In the genomic region with DNA sequence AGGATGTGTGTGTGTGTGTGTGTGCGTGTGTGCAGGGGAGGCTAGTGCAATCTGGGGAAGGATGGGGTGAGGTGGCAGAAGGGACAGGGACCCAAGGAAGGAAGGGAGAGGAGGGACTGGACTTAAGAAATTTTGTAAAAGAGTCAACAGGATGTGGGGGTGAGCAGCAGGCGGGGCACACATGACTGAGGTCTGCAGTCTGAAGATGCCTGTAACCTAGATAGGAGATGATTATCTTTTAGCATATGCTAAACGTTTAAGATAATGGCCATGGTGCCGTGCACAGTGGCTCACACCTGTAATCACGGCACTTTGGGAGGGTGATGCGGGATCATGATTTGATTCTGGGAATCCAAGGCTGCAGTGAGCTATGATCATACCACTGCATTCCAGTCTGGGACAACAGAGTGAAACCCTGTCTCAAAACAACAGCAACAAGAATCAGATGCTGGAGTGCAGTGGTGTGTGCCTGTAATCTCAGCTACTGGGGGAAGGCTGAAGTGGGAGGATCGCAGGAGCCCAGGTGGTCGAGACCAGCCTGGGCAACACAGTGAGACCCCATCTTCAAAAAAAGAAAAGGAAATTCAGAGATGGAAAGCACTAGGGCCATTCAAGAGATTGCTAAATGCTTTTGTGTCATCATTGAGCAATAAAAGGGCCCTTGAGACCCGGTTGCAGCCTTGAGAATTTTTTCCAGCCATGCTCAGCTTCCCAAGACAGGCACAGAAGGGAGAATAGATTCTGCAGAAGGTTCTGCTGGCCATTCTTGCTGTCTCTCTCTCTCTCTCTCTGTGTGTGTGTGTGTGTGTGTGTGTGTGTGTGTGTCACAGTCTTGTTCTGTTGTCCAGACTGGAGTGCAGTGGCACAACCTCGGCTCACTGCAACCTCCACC, we compare ENCODE assay signal across 1 cellular context.
TF ChIP-seq lines count a peak whose summit lies in the region.

No MANE protein-coding gene starts in this region.

TF ChIP-seq in K562, 482 proteins besides CTCF, POLR2A, EP300 and RAD21 (continued from another document and continues in another):
- TF ChIP-seq, protein P1, sequence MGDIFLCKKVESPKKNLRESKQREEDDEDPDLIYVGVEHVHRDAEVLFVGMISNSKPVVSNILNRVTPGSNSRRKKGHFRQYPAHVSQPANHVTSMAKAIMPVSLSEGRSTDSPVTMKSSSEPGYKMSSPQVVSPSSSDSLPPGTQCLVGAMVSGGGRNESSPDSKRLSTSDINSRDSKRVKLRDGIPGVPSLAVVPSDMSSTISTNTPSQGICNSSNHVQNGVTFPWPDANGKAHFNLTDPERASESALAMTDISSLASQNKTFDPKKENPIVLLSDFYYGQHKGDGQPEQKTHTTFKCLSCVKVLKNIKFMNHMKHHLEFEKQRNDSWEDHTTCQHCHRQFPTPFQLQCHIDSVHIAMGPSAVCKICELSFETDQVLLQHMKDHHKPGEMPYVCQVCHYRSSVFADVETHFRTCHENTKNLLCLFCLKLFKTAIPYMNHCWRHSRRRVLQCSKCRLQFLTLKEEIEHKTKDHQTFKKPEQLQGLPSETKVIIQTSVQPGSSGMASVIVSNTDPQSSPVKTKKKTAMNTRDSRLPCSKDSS (IDR thresholded peaks at IDR 0.05; ENCODE audit: low read depth, partially characterized antibody): no peak
- TF ChIP-seq ZNF324 (CRISPR knock-in tag; IDR thresholded peaks at IDR 0.05) (no peak), ZNF644 (tag; IDR thresholded peaks at IDR 0.05; ENCODE audit: low read depth) (no peak), SMARCA5 (IDR thresholded peaks at IDR 0.05) (no peak), KAT7 (CRISPR knock-in tag; IDR thresholded peaks at IDR 0.05; ENCODE audit: borderline replicate concordance) (no peak), ZNF224 (CRISPR knock-in tag; IDR thresholded peaks at IDR 0.05) (no peak), NEUROD1 (IDR thresholded peaks at IDR 0.05; ENCODE audit: borderline replicate concordance, low read depth, low read length, partially characterized antibody) (no peak), KDM1A (IDR thresholded peaks at IDR 0.05) (peak; percentile 66 to 69), HNRNPL (IDR thresholded peaks at IDR 0.05; ENCODE audit: low read depth, low read length) (no peak), ETV5 (CRISPR knock-in tag; IDR thresholded peaks at IDR 0.05; ENCODE audit: low read depth) (no peak), ZNF133 (CRISPR knock-in tag; IDR thresholded peaks at IDR 0.05) (no peak), ZNF12 (CRISPR knock-in tag; IDR thresholded peaks at IDR 0.05) (no peak), MCM3 (IDR thresholded peaks at IDR 0.05) (no peak), HDAC2 (IDR thresholded peaks at IDR 0.05) (no peak), ETV1 (tag; conservative IDR thresholded peaks at IDR 0.05; ENCODE audit: low read depth) (peak; percentile 56; the same call in 1 of the 2 replicates), CEBPB (tag; IDR thresholded peaks at IDR 0.05) (peak; percentile 51; the same call in 1 of the 2 replicates), PTBP1 (IDR thresholded peaks at IDR 0.05; ENCODE audit: low read depth, low read length) (no peak), CBFB (CRISPR knock-in tag; IDR thresholded peaks at IDR 0.05) (no peak), CXXC5 (CRISPR knock-in tag; IDR thresholded peaks at IDR 0.05) (no peak), DPF2 (IDR thresholded peaks at IDR 0.05) (peak; percentile 49; the same call in 1 of the 2 replicates), ZC3H4 (CRISPR knock-in tag; IDR thresholded peaks at IDR 0.05; ENCODE audit: borderline replicate concordance) (no peak), NFE2 (IDR thresholded peaks at IDR 0.05; ENCODE audit: low read depth) (no peak), PRPF4 (IDR thresholded peaks at IDR 0.05; ENCODE audit: insufficient read depth, low read depth, low read length, poor library complexity, severe bottlenecking) (no peak), CTBP1 (IDR thresholded peaks at IDR 0.05; ENCODE audit: borderline replicate concordance) (peak; percentile 71)
- TF ChIP-seq, protein P2, sequence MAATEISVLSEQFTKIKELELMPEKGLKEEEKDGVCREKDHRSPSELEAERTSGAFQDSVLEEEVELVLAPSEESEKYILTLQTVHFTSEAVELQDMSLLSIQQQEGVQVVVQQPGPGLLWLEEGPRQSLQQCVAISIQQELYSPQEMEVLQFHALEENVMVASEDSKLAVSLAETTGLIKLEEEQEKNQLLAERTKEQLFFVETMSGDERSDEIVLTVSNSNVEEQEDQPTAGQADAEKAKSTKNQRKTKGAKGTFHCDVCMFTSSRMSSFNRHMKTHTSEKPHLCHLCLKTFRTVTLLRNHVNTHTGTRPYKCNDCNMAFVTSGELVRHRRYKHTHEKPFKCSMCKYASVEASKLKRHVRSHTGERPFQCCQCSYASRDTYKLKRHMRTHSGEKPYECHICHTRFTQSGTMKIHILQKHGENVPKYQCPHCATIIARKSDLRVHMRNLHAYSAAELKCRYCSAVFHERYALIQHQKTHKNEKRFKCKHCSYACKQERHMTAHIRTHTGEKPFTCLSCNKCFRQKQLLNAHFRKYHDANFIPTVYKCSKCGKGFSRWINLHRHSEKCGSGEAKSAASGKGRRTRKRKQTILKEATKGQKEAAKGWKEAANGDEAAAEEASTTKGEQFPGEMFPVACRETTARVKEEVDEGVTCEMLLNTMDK (IDR thresholded peaks at IDR 0.05; ENCODE audit: borderline replicate concordance, insufficient read depth, low read depth, low read length, poor library complexity, severe bottlenecking): no peak
- TF ChIP-seq, protein P3, sequence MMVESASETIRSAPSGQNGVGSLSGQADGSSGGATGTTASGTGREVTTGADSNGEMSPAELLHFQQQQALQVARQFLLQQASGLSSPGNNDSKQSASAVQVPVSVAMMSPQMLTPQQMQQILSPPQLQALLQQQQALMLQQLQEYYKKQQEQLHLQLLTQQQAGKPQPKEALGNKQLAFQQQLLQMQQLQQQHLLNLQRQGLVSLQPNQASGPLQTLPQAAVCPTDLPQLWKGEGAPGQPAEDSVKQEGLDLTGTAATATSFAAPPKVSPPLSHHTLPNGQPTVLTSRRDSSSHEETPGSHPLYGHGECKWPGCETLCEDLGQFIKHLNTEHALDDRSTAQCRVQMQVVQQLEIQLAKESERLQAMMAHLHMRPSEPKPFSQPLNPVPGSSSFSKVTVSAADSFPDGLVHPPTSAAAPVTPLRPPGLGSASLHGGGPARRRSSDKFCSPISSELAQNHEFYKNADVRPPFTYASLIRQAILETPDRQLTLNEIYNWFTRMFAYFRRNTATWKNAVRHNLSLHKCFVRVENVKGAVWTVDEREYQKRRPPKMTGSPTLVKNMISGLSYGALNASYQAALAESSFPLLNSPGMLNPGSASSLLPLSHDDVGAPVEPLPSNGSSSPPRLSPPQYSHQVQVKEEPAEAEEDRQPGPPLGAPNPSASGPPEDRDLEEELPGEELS (CRISPR knock-in tag; IDR thresholded peaks at IDR 0.05; ENCODE audit: borderline replicate concordance): no peak
- TF ChIP-seq, protein P4, sequence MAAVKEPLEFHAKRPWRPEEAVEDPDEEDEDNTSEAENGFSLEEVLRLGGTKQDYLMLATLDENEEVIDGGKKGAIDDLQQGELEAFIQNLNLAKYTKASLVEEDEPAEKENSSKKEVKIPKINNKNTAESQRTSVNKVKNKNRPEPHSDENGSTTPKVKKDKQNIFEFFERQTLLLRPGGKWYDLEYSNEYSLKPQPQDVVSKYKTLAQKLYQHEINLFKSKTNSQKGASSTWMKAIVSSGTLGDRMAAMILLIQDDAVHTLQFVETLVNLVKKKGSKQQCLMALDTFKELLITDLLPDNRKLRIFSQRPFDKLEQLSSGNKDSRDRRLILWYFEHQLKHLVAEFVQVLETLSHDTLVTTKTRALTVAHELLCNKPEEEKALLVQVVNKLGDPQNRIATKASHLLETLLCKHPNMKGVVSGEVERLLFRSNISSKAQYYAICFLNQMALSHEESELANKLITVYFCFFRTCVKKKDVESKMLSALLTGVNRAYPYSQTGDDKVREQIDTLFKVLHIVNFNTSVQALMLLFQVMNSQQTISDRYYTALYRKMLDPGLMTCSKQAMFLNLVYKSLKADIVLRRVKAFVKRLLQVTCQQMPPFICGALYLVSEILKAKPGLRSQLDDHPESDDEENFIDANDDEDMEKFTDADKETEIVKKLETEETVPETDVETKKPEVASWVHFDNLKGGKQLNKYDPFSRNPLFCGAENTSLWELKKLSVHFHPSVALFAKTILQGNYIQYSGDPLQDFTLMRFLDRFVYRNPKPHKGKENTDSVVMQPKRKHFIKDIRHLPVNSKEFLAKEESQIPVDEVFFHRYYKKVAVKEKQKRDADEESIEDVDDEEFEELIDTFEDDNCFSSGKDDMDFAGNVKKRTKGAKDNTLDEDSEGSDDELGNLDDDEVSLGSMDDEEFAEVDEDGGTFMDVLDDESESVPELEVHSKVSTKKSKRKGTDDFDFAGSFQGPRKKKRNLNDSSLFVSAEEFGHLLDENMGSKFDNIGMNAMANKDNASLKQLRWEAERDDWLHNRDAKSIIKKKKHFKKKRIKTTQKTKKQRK (IDR thresholded peaks at IDR 0.05; ENCODE audit: borderline replicate concordance, low read depth, low read length): no peak
- TF ChIP-seq, protein P5, sequence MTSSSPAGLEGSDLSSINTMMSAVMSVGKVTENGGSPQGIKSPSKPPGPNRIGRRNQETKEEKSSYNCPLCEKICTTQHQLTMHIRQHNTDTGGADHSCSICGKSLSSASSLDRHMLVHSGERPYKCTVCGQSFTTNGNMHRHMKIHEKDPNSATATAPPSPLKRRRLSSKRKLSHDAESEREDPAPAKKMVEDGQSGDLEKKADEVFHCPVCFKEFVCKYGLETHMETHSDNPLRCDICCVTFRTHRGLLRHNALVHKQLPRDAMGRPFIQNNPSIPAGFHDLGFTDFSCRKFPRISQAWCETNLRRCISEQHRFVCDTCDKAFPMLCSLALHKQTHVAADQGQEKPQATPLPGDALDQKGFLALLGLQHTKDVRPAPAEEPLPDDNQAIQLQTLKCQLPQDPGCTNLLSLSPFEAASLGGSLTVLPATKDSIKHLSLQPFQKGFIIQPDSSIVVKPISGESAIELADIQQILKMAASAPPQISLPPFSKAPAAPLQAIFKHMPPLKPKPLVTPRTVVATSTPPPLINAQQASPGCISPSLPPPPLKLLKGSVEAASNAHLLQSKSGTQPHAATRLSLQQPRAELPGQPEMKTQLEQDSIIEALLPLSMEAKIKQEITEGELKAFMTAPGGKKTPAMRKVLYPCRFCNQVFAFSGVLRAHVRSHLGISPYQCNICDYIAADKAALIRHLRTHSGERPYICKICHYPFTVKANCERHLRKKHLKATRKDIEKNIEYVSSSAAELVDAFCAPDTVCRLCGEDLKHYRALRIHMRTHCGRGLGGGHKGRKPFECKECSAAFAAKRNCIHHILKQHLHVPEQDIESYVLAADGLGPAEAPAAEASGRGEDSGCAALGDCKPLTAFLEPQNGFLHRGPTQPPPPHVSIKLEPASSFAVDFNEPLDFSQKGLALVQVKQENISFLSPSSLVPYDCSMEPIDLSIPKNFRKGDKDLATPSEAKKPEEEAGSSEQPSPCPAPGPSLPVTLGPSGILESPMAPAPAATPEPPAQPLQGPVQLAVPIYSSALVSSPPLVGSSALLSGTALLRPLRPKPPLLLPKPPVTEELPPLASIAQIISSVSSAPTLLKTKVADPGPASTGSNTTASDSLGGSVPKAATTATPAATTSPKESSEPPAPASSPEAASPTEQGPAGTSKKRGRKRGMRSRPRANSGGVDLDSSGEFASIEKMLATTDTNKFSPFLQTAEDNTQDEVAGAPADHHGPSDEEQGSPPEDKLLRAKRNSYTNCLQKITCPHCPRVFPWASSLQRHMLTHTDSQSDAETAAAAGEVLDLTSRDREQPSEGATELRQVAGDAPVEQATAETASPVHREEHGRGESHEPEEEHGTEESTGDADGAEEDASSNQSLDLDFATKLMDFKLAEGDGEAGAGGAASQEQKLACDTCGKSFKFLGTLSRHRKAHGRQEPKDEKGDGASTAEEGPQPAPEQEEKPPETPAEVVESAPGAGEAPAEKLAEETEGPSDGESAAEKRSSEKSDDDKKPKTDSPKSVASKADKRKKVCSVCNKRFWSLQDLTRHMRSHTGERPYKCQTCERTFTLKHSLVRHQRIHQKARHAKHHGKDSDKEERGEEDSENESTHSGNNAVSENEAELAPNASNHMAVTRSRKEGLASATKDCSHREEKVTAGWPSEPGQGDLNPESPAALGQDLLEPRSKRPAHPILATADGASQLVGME (CRISPR knock-in tag; IDR thresholded peaks at IDR 0.05): no peak
- TF ChIP-seq, protein P6, sequence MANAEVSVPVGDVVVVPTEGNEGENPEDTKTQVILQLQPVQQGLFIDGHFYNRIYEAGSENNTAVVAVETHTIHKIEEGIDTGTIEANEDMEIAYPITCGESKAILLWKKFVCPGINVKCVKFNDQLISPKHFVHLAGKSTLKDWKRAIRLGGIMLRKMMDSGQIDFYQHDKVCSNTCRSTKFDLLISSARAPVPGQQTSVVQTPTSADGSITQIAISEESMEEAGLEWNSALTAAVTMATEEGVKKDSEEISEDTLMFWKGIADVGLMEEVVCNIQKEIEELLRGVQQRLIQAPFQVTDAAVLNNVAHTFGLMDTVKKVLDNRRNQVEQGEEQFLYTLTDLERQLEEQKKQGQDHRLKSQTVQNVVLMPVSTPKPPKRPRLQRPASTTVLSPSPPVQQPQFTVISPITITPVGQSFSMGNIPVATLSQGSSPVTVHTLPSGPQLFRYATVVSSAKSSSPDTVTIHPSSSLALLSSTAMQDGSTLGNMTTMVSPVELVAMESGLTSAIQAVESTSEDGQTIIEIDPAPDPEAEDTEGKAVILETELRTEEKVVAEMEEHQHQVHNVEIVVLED (CRISPR knock-in tag; IDR thresholded peaks at IDR 0.05): no peak
- TF ChIP-seq, protein P7, sequence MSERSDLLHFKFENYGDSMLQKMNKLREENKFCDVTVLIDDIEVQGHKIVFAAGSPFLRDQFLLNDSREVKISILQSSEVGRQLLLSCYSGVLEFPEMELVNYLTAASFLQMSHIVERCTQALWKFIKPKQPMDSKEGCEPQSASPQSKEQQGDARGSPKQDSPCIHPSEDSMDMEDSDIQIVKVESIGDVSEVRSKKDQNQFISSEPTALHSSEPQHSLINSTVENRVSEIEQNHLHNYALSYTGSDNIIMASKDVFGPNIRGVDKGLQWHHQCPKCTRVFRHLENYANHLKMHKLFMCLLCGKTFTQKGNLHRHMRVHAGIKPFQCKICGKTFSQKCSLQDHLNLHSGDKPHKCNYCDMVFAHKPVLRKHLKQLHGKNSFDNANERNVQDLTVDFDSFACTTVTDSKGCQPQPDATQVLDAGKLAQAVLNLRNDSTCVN (CRISPR knock-in tag; IDR thresholded peaks at IDR 0.05): no peak
- TF ChIP-seq, protein P8, sequence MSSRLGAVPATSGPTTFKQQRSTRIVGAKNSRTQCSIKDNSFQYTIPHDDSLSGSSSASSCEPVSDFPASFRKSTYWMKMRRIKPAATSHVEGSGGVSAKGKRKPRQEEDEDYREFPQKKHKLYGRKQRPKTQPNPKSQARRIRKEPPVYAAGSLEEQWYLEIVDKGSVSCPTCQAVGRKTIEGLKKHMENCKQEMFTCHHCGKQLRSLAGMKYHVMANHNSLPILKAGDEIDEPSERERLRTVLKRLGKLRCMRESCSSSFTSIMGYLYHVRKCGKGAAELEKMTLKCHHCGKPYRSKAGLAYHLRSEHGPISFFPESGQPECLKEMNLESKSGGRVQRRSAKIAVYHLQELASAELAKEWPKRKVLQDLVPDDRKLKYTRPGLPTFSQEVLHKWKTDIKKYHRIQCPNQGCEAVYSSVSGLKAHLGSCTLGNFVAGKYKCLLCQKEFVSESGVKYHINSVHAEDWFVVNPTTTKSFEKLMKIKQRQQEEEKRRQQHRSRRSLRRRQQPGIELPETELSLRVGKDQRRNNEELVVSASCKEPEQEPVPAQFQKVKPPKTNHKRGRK (tag; IDR thresholded peaks at IDR 0.05): no peak
- TF ChIP-seq, protein P9, sequence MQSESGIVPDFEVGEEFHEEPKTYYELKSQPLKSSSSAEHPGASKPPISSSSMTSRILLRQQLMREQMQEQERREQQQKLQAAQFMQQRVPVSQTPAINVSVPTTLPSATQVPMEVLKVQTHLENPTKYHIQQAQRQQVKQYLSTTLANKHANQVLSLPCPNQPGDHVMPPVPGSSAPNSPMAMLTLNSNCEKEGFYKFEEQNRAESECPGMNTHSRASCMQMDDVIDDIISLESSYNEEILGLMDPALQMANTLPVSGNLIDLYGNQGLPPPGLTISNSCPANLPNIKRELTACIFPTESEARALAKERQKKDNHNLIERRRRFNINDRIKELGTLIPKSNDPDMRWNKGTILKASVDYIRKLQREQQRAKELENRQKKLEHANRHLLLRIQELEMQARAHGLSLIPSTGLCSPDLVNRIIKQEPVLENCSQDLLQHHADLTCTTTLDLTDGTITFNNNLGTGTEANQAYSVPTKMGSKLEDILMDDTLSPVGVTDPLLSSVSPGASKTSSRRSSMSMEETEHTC (IDR thresholded peaks at IDR 0.05): peak; percentile 84
